In genomic region chr7:127900116-127900515, GRCh38 we compare ENCODE assay signal across 11 cellular contexts.
"Had no signal": no experiment of that assay in that cellular context is flagged by ENCODE, and none has a peak within 500 bp of the region (broad histone marks: within the 10 kb centered on the region; RNA-seq: fewer than 3 reads in every experiment).

No MANE protein-coding gene starts in this region.

- DNase-seq: activated CD8-positive, alpha-beta memory T cell treated with anti-CD3 and anti-CD28 coated beads, Interleukin-2, amount 50 U/mL, for 48 hours; activated CD8-positive, alpha-beta T cell treated with anti-CD3 and anti-CD28 coated beads, Interleukin-2, amount 10 ng/mL, durations not matched to agents 7 days and 5 days; heart left ventricle; islet precursor cell; left lung; stimulated activated CD4-positive, alpha-beta T cell treated with anti-CD3 and anti-CD28 coated beads, Interleukin-15, amount 100 ng/mL, for 24 hours; stimulated activated CD4-positive, alpha-beta T cell treated with anti-CD3 and anti-CD28 coated beads, Interleukin-4, amount 100 ng/mL, for 24 hours had no signal

- H3K36me3 ChIP-seq: ascending aorta, left lung, pancreas, thoracic aorta had no signal

- H3K27me3 ChIP-seq: ascending aorta, heart left ventricle, left lung, pancreas, stomach had no signal

- H3K27ac ChIP-seq: ascending aorta, heart left ventricle, left lung, pancreas, stomach, thoracic aorta had no signal

- H3K4me3 ChIP-seq: ascending aorta, heart left ventricle, left lung, pancreas, stomach, thoracic aorta had no signal

- H3K9me3 ChIP-seq: ascending aorta, heart left ventricle, left lung, pancreas, stomach, thoracic aorta had no signal

- ATAC-seq: activated CD8-positive, alpha-beta T cell treated with anti-CD3 and anti-CD28 coated beads, Interleukin-2, amount 10 ng/mL, durations not matched to agents 7 days and 5 days had no signal
